ENCODE assay signal across 5 cellular contexts in genomic region chr17:79554346-79554745, GRCh38. TPM values are rescaled to one million over a fixed set of nuclear protein-coding genes. Genes with fewer than 3 reads are reported as not detected.
"Had no signal": no experiment of that assay in that cellular context is flagged by ENCODE, and none has a peak within 500 bp of the region (broad histone marks: within the 10 kb centered on the region; RNA-seq: fewer than 3 reads in every experiment).

No MANE protein-coding gene starts in this region.

RNA-seq across cellular contexts. Expression of gene RBFOX3, which starts 56.5 kb away (rescaled TPM):
- total RNA-seq: HepG2, HT-29, IMR-90, K562 had no signal
- polyA plus RNA-seq: HepG2, IgD-negative memory B cell, K562 had no signal
